9 cellular contexts compared by ENCODE assay signal in the genomic region with DNA sequence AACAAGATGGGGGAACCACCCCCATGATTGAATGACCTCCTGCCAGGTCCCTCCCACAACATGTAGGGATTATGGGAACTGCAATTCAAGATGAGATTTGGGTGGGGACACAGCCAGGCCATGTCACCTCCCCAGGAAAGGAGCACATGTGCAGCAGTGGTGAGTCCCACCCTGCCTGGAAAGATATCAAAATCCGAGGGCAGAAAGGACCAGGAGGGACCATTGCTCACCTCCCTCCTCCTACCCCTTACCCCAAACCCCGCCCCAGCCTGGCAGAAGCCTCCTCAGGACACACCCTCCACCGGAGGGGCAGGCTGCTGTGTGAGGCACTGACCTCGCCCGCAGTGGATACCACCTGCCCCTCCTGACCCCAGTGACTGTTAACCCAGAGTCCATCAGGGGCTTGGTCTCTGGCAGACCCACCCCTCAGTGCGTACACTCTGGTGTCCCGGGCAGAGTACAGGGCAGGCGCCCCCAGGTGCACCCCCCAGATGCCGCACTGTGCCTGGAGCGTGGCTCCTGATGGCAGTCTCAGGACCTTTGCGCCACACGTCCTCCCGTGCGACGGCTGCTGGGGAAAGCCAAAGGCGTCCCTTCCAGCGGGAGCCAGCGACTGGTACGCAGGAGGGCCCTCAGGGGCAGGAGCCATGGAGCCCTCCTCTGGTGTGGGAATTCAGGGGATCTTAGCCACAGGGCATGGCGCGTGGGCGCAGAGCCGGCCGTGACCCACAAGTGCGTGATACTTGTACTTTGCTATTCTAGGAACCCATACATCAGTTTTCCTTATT. TPM values are rescaled to one million over a fixed set of nuclear protein-coding genes. Genes with fewer than 3 reads are reported as not detected.
DNase-seq lines count a peak whose midpoint lies in the region; ATAC-seq, FAIRE-seq and TF ChIP-seq lines count a peak whose summit lies in the region.
"Had no signal": no experiment of that assay in that cellular context is flagged by ENCODE, and none has a peak within 500 bp of the region (broad histone marks: within the 10 kb centered on the region; RNA-seq: fewer than 3 reads in every experiment).

No MANE protein-coding gene starts in this region.

- intact Hi-C loops in dendritic cell treated with granulocyte-macrophage colony-stimulating factor and Interleukin-4, amounts not matched to agents 40 ng/mL and 50 ng/mL, for 4 days (cut with micrococcal nuclease), result no loop called here
- intact Hi-C loops in lower leg skin (cut with DNase I; ENCODE audit: low total_unique reads), result no loop called here

- no peak for DNase-seq in stimulated activated naive CD8-positive, alpha-beta T cell treated with anti-CD3 and anti-CD28 coated beads, Interleukin-15, amount 100 ng/mL, for 72 hours
- DNase-seq in stimulated activated naive CD8-positive, alpha-beta T cell treated with anti-CD3 and anti-CD28 coated beads, Interleukin-15, Interleukin-2, amounts not matched to agents 100 U/mL and 50 U/mL, for 24 hours, result no peak
- DNase-seq in D721Med (ENCODE audit: insufficient read length, low spot score) (no peak), dermis blood vessel endothelial cell (no peak), lower leg skin (ENCODE audit: low spot score in 2 of 2) (no peak), HAP-1 (ENCODE audit: low spot score in 2 of 2) (no peak)
- DNase-seq: MM.1S had no signal

- peaks cover 100% of the 10 kb centered on the region for H3K36me3 Mint-ChIP-seq in dendritic cell treated with granulocyte-macrophage colony-stimulating factor and Interleukin-4, amounts not matched to agents 40 ng/mL and 50 ng/mL, for 4 days (ENCODE audit: low read depth)
- H3K36me3 Mint-ChIP-seq in nephron (ENCODE audit: low read depth), result peaks cover 2% of the 10 kb centered on the region

- H3K4me3 ChIP-seq in lower leg skin (ENCODE audit: low read depth, poor library complexity, severe bottlenecking), result no peak overlapping the region
- no peak overlapping the region for H3K4me3 ChIP-seq in HAP-1

- WGBS in lower leg skin, 2 donors, result 81 to 88% methylated on average over 23 to 25 of the region's 25 CpGs

- TF ChIP-seq CTCF in nephron (IDR thresholded peaks at IDR 0.05; ENCODE audit: unreplicated experiment in 3 of 3) (no peak), D721Med (IDR thresholded peaks at IDR 0.05; ENCODE audit: insufficient read depth, missing control alignments) (no peak), lower leg skin (IDR thresholded peaks at IDR 0.05) (no peak)

- peak; percentile 26 for ATAC-seq in stimulated activated naive CD8-positive, alpha-beta T cell treated with anti-CD3 and anti-CD28 coated beads, Interleukin-15, amount 100 ng/mL, for 72 hours
- no peak for ATAC-seq in stimulated activated naive CD8-positive, alpha-beta T cell treated with anti-CD3 and anti-CD28 coated beads, Interleukin-15, Interleukin-2, amounts not matched to agents 100 U/mL and 50 U/mL, for 24 hours

- no peak overlapping the region for H3K4me3 Mint-ChIP-seq in stimulated activated naive CD8-positive, alpha-beta T cell treated with anti-CD3 and anti-CD28 coated beads, Interleukin-15, amount 100 ng/mL, for 72 hours
- no peak overlapping the region for H3K4me3 Mint-ChIP-seq in dendritic cell treated with granulocyte-macrophage colony-stimulating factor and Interleukin-4, amounts not matched to agents 40 ng/mL and 50 ng/mL, for 4 days
- peak overlapping the region; percentile 34 to 78 (median 72) for H3K4me3 Mint-ChIP-seq in nephron

- TF ChIP-seq POLR2A in lower leg skin (IDR thresholded peaks at IDR 0.05), result no peak

- no peak overlapping the region for H3K27ac Mint-ChIP-seq in stimulated activated naive CD8-positive, alpha-beta T cell treated with anti-CD3 and anti-CD28 coated beads, Interleukin-15, amount 100 ng/mL, for 72 hours
- peak overlapping the region; percentile 29 for H3K27ac Mint-ChIP-seq in dendritic cell treated with granulocyte-macrophage colony-stimulating factor and Interleukin-4, amounts not matched to agents 40 ng/mL and 50 ng/mL, for 4 days
- peak overlapping the region; percentile 79 to 98 (median 97) for H3K27ac Mint-ChIP-seq in nephron

- peaks cover 34% of the 10 kb centered on the region for H3K4me1 Mint-ChIP-seq in stimulated activated naive CD8-positive, alpha-beta T cell treated with anti-CD3 and anti-CD28 coated beads, Interleukin-15, amount 100 ng/mL, for 72 hours
- peaks cover 60% of the 10 kb centered on the region for H3K4me1 Mint-ChIP-seq in dendritic cell treated with granulocyte-macrophage colony-stimulating factor and Interleukin-4, amounts not matched to agents 40 ng/mL and 50 ng/mL, for 4 days (ENCODE audit: low read depth)
- H3K4me1 Mint-ChIP-seq in nephron, result peaks cover 25% of the 10 kb centered on the region

- in situ Hi-C loops in HAP-1 (cut with MboI; ENCODE audit: low sequenced_read_pairs), result no loop called here

- no peaks in the 10 kb centered on the region for H3K27me3 Mint-ChIP-seq in stimulated activated naive CD8-positive, alpha-beta T cell treated with anti-CD3 and anti-CD28 coated beads, Interleukin-15, amount 100 ng/mL, for 72 hours
- H3K27me3 Mint-ChIP-seq in dendritic cell treated with granulocyte-macrophage colony-stimulating factor and Interleukin-4, amounts not matched to agents 40 ng/mL and 50 ng/mL, for 4 days, result no peaks in the 10 kb centered on the region
- H3K27me3 Mint-ChIP-seq in nephron (ENCODE audit: low read depth), result no peaks in the 10 kb centered on the region

- no peaks in the 10 kb centered on the region for H3K9me3 Mint-ChIP-seq in stimulated activated naive CD8-positive, alpha-beta T cell treated with anti-CD3 and anti-CD28 coated beads, Interleukin-15, amount 100 ng/mL, for 72 hours
- no peaks in the 10 kb centered on the region for H3K9me3 Mint-ChIP-seq in dendritic cell treated with granulocyte-macrophage colony-stimulating factor and Interleukin-4, amounts not matched to agents 40 ng/mL and 50 ng/mL, for 4 days
- no peaks in the 10 kb centered on the region for H3K9me3 Mint-ChIP-seq in nephron

- no peaks in the 10 kb centered on the region for H3K4me1 ChIP-seq in HAP-1

- no peaks in the 10 kb centered on the region for H3K27me3 ChIP-seq in HAP-1 (ENCODE audit: low read depth)

- H3K36me3 ChIP-seq in HAP-1 (replicated peaks), result peaks cover 19% of the 10 kb centered on the region

- no peak for FAIRE-seq in D721Med (lab: Jason Lieb, UNC)

- H3K9me3 ChIP-seq in HAP-1, result no peaks in the 10 kb centered on the region

RNA-seq across cellular contexts. Expression of a gene that starts 20.9 kb away (rescaled TPM):
- 47.0 and 87.4 TPM in 2 replicates for total RNA-seq in dermis blood vessel endothelial cell
- 10 to 100 TPM; 19.5 to 55.6 (median 42.1) TPM for total RNA-seq in lower leg skin

RNA-seq across cellular contexts. Expression of a gene that starts 36.3 kb away (rescaled TPM):
- 6.3 and 8.5 TPM in 2 replicates for total RNA-seq in dermis blood vessel endothelial cell
- total RNA-seq in lower leg skin, result 10 to 100 TPM; 11.0 to 29.3 (median 21.8) TPM

RNA-seq across cellular contexts. Expression of a gene that starts 49.5 kb away (rescaled TPM):
- total RNA-seq in dermis blood vessel endothelial cell, result 18.4 and 22.7 TPM in 2 replicates
- total RNA-seq in lower leg skin, result 10 to 100 TPM; 19.5 to 43.2 (median 25.5) TPM

Comparison
In these comparisons a context has a peak if more than half of its experiments do, and no peak if none do; other contexts are left out.
1. H3K27ac Mint-ChIP-seq: peak in dendritic cell treated with granulocyte-macrophage colony-stimulating factor and Interleukin-4, amounts not matched to agents 40 ng/mL and 50 ng/mL, for 4 days (single experiment) and nephron (3 of 3); none in stimulated activated naive CD8-positive, alpha-beta T cell treated with anti-CD3 and anti-CD28 coated beads, Interleukin-15, amount 100 ng/mL, for 72 hours (0 of 2).
2. H3K4me3 Mint-ChIP-seq: peak in nephron (3 of 3); none in stimulated activated naive CD8-positive, alpha-beta T cell treated with anti-CD3 and anti-CD28 coated beads, Interleukin-15, amount 100 ng/mL, for 72 hours (0 of 2) and dendritic cell treated with granulocyte-macrophage colony-stimulating factor and Interleukin-4, amounts not matched to agents 40 ng/mL and 50 ng/mL, for 4 days (single experiment).